ENCODE assay signal across 12 cellular contexts in genomic region chr7:108284349-108285017, GRCh38.
DNase-seq lines count a peak whose midpoint lies in the region; ATAC-seq and TF ChIP-seq lines count a peak whose summit lies in the region.
"Had no signal": no experiment of that assay in that cellular context is flagged by ENCODE, and none has a peak within 500 bp of the region (broad histone marks: within the 10 kb centered on the region; RNA-seq: fewer than 3 reads in every experiment).

No MANE protein-coding gene starts in this region.

- no peak overlapping the region for H3K4me3 ChIP-seq in esophagus (ENCODE audit: low read depth in 1 of 2, low read length in 2 of 2)
- H3K4me3 ChIP-seq: esophagus muscularis mucosa, left ventricle myocardium inferior, right atrium auricular region had no signal

- no peak for DNase-seq in effector CD8-positive, alpha-beta T cell (lab: John Stamatoyannopoulos, UW)
- DNase-seq in stimulated activated naive CD4-positive, alpha-beta T cell (lab: John Stamatoyannopoulos, UW), result no peak
- DNase-seq: GOT3, left ventricle myocardium inferior had no signal

- H3K27me3 ChIP-seq in esophagus (ENCODE audit: control insufficient read depth in 1 of 2, insufficient read depth in 2 of 2, low read length in 2 of 2), result no peaks in the 10 kb centered on the region
- H3K27me3 ChIP-seq: esophagus muscularis mucosa, right atrium auricular region had no signal

- 61 to 62% methylated on average over 7 of the region's 7 CpGs for WGBS in esophagus, 2 donors

- ATAC-seq in GM18907 (IDR thresholded peaks at IDR 0.05; ENCODE audit: unreplicated experiment), result peak; percentile 92
- peak; percentile 75 for ATAC-seq in GM21619 (IDR thresholded peaks at IDR 0.05; ENCODE audit: unreplicated experiment)
- ATAC-seq in HG03571 (IDR thresholded peaks at IDR 0.05; ENCODE audit: unreplicated experiment), result peak; percentile 61
- ATAC-seq in HG02970 (IDR thresholded peaks at IDR 0.05; ENCODE audit: low FRiP score, unreplicated experiment), result no peak
- no peak for ATAC-seq in GM18505 (IDR thresholded peaks at IDR 0.05; ENCODE audit: unreplicated experiment)

- peak overlapping the region; percentile 54 to 68 for H3K27ac ChIP-seq in esophagus (ENCODE audit: low read depth in 2 of 2, low read length in 1 of 2)
- H3K27ac ChIP-seq: esophagus muscularis mucosa, left ventricle myocardium inferior, right atrium auricular region had no signal

- H3K36me3 ChIP-seq in esophagus (ENCODE audit: control insufficient read depth in 2 of 2, insufficient read depth in 2 of 2, low read length in 1 of 2), result no peaks in the 10 kb centered on the region
- H3K36me3 ChIP-seq: esophagus muscularis mucosa, left ventricle myocardium inferior, right atrium auricular region had no signal

- no peaks in the 10 kb centered on the region for H3K9me3 ChIP-seq in esophagus (ENCODE audit: control insufficient read depth in 2 of 2, insufficient read depth in 1 of 2, low read depth in 1 of 2, low read length in 1 of 2)
- H3K9me3 ChIP-seq: esophagus muscularis mucosa, left ventricle myocardium inferior, right atrium auricular region had no signal

- H3K4me1 ChIP-seq in esophagus (ENCODE audit: control insufficient read depth in 2 of 2, insufficient read depth in 2 of 2, low read length in 1 of 2), result no peaks in the 10 kb centered on the region
- H3K4me1 ChIP-seq: esophagus muscularis mucosa, left ventricle myocardium inferior, right atrium auricular region had no signal

- TF ChIP-seq POLR2A in GM18505 (IDR thresholded peaks at IDR 0.05; ENCODE audit: borderline replicate concordance, extremely low read depth, insufficient read depth, insufficient read length), result no peak

Comparison
In these comparisons a context has a peak if more than half of its experiments do, and no peak if none do; other contexts are left out.
1. ATAC-seq: peak in GM18907 (single experiment), GM21619 (single experiment) and HG03571 (single experiment); none in HG02970 (single experiment) and GM18505 (single experiment).